Comparison of ENCODE assay signal across 21 cellular contexts in genomic region chr17:8360260-8360659, GRCh38. TPM values are rescaled to one million over a fixed set of nuclear protein-coding genes. Genes with fewer than 3 reads are reported as not detected.
DNase-seq lines count a peak whose midpoint lies in the region; ATAC-seq and TF ChIP-seq lines count a peak whose summit lies in the region.
"Had no signal": no experiment of that assay in that cellular context is flagged by ENCODE, and none has a peak within 500 bp of the region (broad histone marks: within the 10 kb centered on the region; RNA-seq: fewer than 3 reads in every experiment).

No MANE protein-coding gene starts in this region.

- H3K4me1 ChIP-seq in GM23248 (ENCODE audit: insufficient read depth) (peaks cover 40% of the 10 kb centered on the region), psoas muscle (peaks cover 30% of the 10 kb centered on the region)

- in situ Hi-C loops in GM23248 (cut with MboI): no loop called here

- no peaks in the 10 kb centered on the region for H4K20me1 ChIP-seq in GM23248 (ENCODE audit: insufficient read depth)

- intact Hi-C loops in psoas muscle (cut with DNase I): loop anchor here in 1 of 2 donors (10.0 kb wide), 1 partner anchor 105 kb away; no protein-coding TSS in a partner anchor
- intact Hi-C loops in posterior cingulate gyrus (cut with DNase I): no loop called here

- H3F3A ChIP-seq in GM23248 (ENCODE audit: insufficient read depth): peaks cover 31% of the 10 kb centered on the region

- no peaks in the 10 kb centered on the region for H3K79me2 ChIP-seq in GM23248 (ENCODE audit: insufficient read depth)

- H3K9me2 ChIP-seq in GM23248 (ENCODE audit: insufficient read depth): no peaks in the 10 kb centered on the region

- 41 to 43% methylated on average over 3 of the region's 3 CpGs for WGBS in GM23248 (ENCODE audit: low coverage in 1 of 2, low lambda C conversion rate in 2 of 2, missing lambda C conversion rate in 2 of 2), 2 experiments
- 36 to 44% (median 38%) methylated on average over 3 of the region's 3 CpGs for WGBS in psoas muscle, 3 donors

- H3K4me2 ChIP-seq in GM23248 (ENCODE audit: unreplicated experiment): peak overlapping the region; percentile 71

- H3K36me3 ChIP-seq in GM23248 (ENCODE audit: low read depth) (no peaks in the 10 kb centered on the region), psoas muscle (ENCODE audit: insufficient read depth in 1 of 2, low read depth in 1 of 2) (peaks cover 0 to 7% of the 10 kb centered on the region in 2 donors)
- H3K36me3 ChIP-seq: upper lobe of left lung had no signal

- ATAC-seq in psoas muscle (no peak), HG02798 (IDR thresholded peaks at IDR 0.05; ENCODE audit: poor library complexity, unreplicated experiment) (no peak)
- ATAC-seq: HepG2; stimulated activated effector memory CD8-positive, alpha-beta T cell treated with anti-CD3 and anti-CD28 coated beads, Interleukin-12 subunit alpha, Interleukin-12 subunit beta, amount 100 ng/mL, for 72 hours had no signal

- H3K9ac ChIP-seq in GM23248: 0 out of 2 replicates have a peak overlapping the region, but pooled peaks have one; percentile 9

- DNase-seq in GM23248 (no peak), NCI-H748 treated with DMSO at 0.1 percent for 48 hours (lab: John Stamatoyannopoulos, UW) (peak; percentile 50), fibroblast of villous mesenchyme (ENCODE audit: low read depth) (peak; percentile 68), psoas muscle (no peak), posterior cingulate gyrus (no peak)
- no peak for DNase-seq in stimulated activated CD4-positive, alpha-beta T cell treated with anti-CD3 and anti-CD28 coated beads, Interleukin-1b, Interleukin-23, amount 100 ng/mL, for 48 hours
- DNase-seq: activated CD4-positive, alpha-beta memory T cell treated with anti-CD3 and anti-CD28 coated beads, Interleukin-2, amount 10 ng/mL, durations not matched to agents 7 days and 5 days; AML-193; aorta; NCI-H2107; NK-92 treated with Interleukin-12 subunit alpha and Interleukin-12 subunit beta, amount 100 ng/mL, for 24 hours; upper lobe of left lung had no signal

- H3K4me3 ChIP-seq in GM23248 (0 out of 2 replicates have a peak overlapping the region, but pooled peaks have one; percentile 17), fibroblast of villous mesenchyme (ENCODE audit: low read depth, low read length) (peak overlapping the region; percentile 17), psoas muscle (no peak overlapping the region)
- H3K4me3 ChIP-seq: SJSA1, upper lobe of left lung had no signal

- no peaks in the 10 kb centered on the region for H3K27me3 ChIP-seq in GM23248 (replicated peaks; ENCODE audit: insufficient read depth)
- no peaks in the 10 kb centered on the region for H3K27me3 ChIP-seq in psoas muscle (ENCODE audit: insufficient read depth in 3 of 3, low read length in 2 of 3)
- H3K27me3 ChIP-seq: SJSA1, upper lobe of left lung had no signal

- TF ChIP-seq CTCF in fibroblast of villous mesenchyme (IDR thresholded peaks at IDR 0.05; ENCODE audit: insufficient read depth, low read depth, low read length): no peak
- TF ChIP-seq CTCF in psoas muscle (IDR thresholded peaks at IDR 0.05): no peak

- no peak overlapping the region for H2AFZ ChIP-seq in GM23248

- H3K27ac ChIP-seq in GM23248 (0 out of 2 replicates have a peak overlapping the region, but pooled peaks have one; percentile 11), psoas muscle (peak overlapping the region; percentile 58)
- H3K27ac ChIP-seq: SJSA1 had no signal

- H3K9me3 ChIP-seq in GM23248 (ENCODE audit: low read depth) (no peaks in the 10 kb centered on the region), psoas muscle (no peaks in the 10 kb centered on the region)
- H3K9me3 ChIP-seq: SJSA1, upper lobe of left lung had no signal

RNA-seq across cellular contexts. Expression of gene ODF4, which starts 20.6 kb away (rescaled TPM):
- total RNA-seq in GM23248 (2014; rRNA removed; shearing (Covaris generic)): not detected in 2 replicates
- polyA plus RNA-seq in GM23248 (2016; fragmentation: Nextera tagmentation; extraction: Ambion mirVana): not detected in 2 replicates
- total RNA-seq in fibroblast of villous mesenchyme: not detected in 2 replicates
- total RNA-seq in psoas muscle: not detected
- not detected for polyA plus RNA-seq in psoas muscle
- total RNA-seq: activated CD4-positive, alpha-beta memory T cell treated with anti-CD3 and anti-CD28 coated beads, Interleukin-2, amount 10 ng/mL, durations not matched to agents 7 days and 5 days; activated T-helper 2 cell treated with anti-CD3 and anti-CD28 coated beads, Interferon-gamma antibody, Interleukin-2, Interleukin-4, amounts not matched to agents 10 μg/mL and 5 μg/mL and 100 μg/mL, durations not matched to agents 14 hours and 24 hours and 36 hours; aorta; fibroblast of lung; HepG2; lower leg skin; sciatic nerve; SJSA1; upper lobe of left lung had no signal
- polyA plus RNA-seq: aorta, fibroblast of lung, HepG2, neural cell had no signal

RNA-seq across cellular contexts. Expression of gene RPL26, which starts 22.7 kb away (rescaled TPM):
- 2,122 and 2,233 TPM in 2 replicates for total RNA-seq in GM23248 (2014; rRNA removed; shearing (Covaris generic))
- polyA plus RNA-seq in GM23248 (2016; fragmentation: Nextera tagmentation; extraction: Ambion mirVana) (497 and 522 TPM in 2 replicates), psoas muscle (1,000 to 10,000 TPM; 2,500 to 4,614 (median 2,501) TPM)
- total RNA-seq in fibroblast of villous mesenchyme (2,045 and 2,110 TPM in 2 replicates), psoas muscle (1,000 to 10,000 TPM in 3 of 4 donors, 100 to 1,000 TPM in 1; 994 to 1,548 (median 1,386) TPM)

RNA-seq across cellular contexts. Expression of gene RNF222, which starts 37.4 kb away (rescaled TPM):
- total RNA-seq in GM23248 (2014; rRNA removed; shearing (Covaris generic)): not detected in 2 replicates
- polyA plus RNA-seq in GM23248 (2016; fragmentation: Nextera tagmentation; extraction: Ambion mirVana): not detected in 2 replicates
- not detected in 2 replicates for total RNA-seq in fibroblast of villous mesenchyme
- total RNA-seq in psoas muscle: not detected
- not detected for polyA plus RNA-seq in psoas muscle
- total RNA-seq: activated T-helper 2 cell treated with anti-CD3 and anti-CD28 coated beads, Interferon-gamma antibody, Interleukin-2, Interleukin-4, amounts not matched to agents 10 μg/mL and 5 μg/mL and 100 μg/mL, durations not matched to agents 14 hours and 24 hours and 36 hours; aorta; fibroblast of lung; HepG2; sciatic nerve; SJSA1; upper lobe of left lung had no signal
- polyA plus RNA-seq: aorta, fibroblast of lung, HepG2, neural cell had no signal

RNA-seq across cellular contexts. Expression of gene ARHGEF15, which starts 50.2 kb away (rescaled TPM):
- not detected in 2 replicates for total RNA-seq in GM23248 (2014; rRNA removed; shearing (Covaris generic))
- polyA plus RNA-seq in GM23248 (2016; fragmentation: Nextera tagmentation; extraction: Ambion mirVana): not detected in 2 replicates
- not detected in 2 replicates for total RNA-seq in fibroblast of villous mesenchyme
- 10 to 100 TPM in 2 of 4 donors, 1 to 10 TPM in 2; 6.2 to 13.6 (median 10.7) TPM for total RNA-seq in psoas muscle
- polyA plus RNA-seq in psoas muscle: 10 to 100 TPM in 1 of 3 donors, 1 to 10 TPM in 2; 4.9 to 14.5 (median 5.4) TPM
- total RNA-seq: activated CD4-positive, alpha-beta memory T cell treated with anti-CD3 and anti-CD28 coated beads, Interleukin-2, amount 10 ng/mL, durations not matched to agents 7 days and 5 days; activated T-helper 2 cell treated with anti-CD3 and anti-CD28 coated beads, Interferon-gamma antibody, Interleukin-2, Interleukin-4, amounts not matched to agents 10 μg/mL and 5 μg/mL and 100 μg/mL, durations not matched to agents 14 hours and 24 hours and 36 hours; fibroblast of lung; HepG2; SJSA1 had no signal
- polyA plus RNA-seq: fibroblast of lung, HepG2 had no signal

Comparison
In these comparisons a context has a peak if more than half of its experiments do, and no peak if none do; other contexts are left out.
1. DNase-seq: peak in NCI-H748 treated with DMSO at 0.1 percent for 48 hours (single experiment) and fibroblast of villous mesenchyme (single experiment); none in GM23248 (single experiment), psoas muscle (0 of 2), stimulated activated CD4-positive, alpha-beta T cell treated with anti-CD3 and anti-CD28 coated beads, Interleukin-1b, Interleukin-23, amount 100 ng/mL, for 48 hours (single experiment) and posterior cingulate gyrus (0 of 10).